12 cellular contexts compared by ENCODE assay signal in genomic region chr4:41146196-41146595, GRCh38.
DNase-seq lines count a peak whose midpoint lies in the region; ATAC-seq and TF ChIP-seq lines count a peak whose summit lies in the region.
"Had no signal": no experiment of that assay in that cellular context is flagged by ENCODE, and none has a peak within 500 bp of the region (broad histone marks: within the 10 kb centered on the region; RNA-seq: fewer than 3 reads in every experiment).

No MANE protein-coding gene starts in this region.

- H3K4me2 ChIP-seq in neuronal stem cell (ENCODE audit: insufficient read depth, low read length, poor library complexity, severe bottlenecking) = no peak overlapping the region

- H3K9ac ChIP-seq in neuronal stem cell (ENCODE audit: low read depth, low read length, poor library complexity) = no peak overlapping the region

- no peak overlapping the region for H3K23ac ChIP-seq in neuronal stem cell (ENCODE audit: low read depth, low read length, poor library complexity)

- H3K4me3 Mint-ChIP-seq in natural killer cell treated with Interleukin-12 subunit alpha and Interleukin-12 subunit beta and Interleukin-15 and Interleukin-18, amount 100 ng/mL, for 72 hours = no peak overlapping the region
- H3K4me3 Mint-ChIP-seq: activated T-helper 1 cell treated with anti-CD3 and anti-CD28 coated beads, Interleukin-12 subunit alpha, Interleukin-12 subunit beta, Interleukin-2, Interleukin-4 antibody, amounts not matched to agents 30 ng/mL and 10 ng/mL and 1 ng/mL, durations not matched to agents 14 hours and 24 hours and 36 hours had no signal

- H3K27ac Mint-ChIP-seq in natural killer cell treated with Interleukin-12 subunit alpha and Interleukin-12 subunit beta and Interleukin-15 and Interleukin-18, amount 100 ng/mL, for 72 hours = no peak overlapping the region
- H3K27ac Mint-ChIP-seq: activated T-helper 1 cell treated with anti-CD3 and anti-CD28 coated beads, Interleukin-12 subunit alpha, Interleukin-12 subunit beta, Interleukin-2, Interleukin-4 antibody, amounts not matched to agents 30 ng/mL and 10 ng/mL and 1 ng/mL, durations not matched to agents 14 hours and 24 hours and 36 hours had no signal

- H4K8ac ChIP-seq in neuronal stem cell (ENCODE audit: low read depth, low read length) = no peak overlapping the region

- H3K4me3 ChIP-seq in right atrium auricular region (no peak overlapping the region), neuronal stem cell (ENCODE audit: low read length in 2 of 2) (no peak overlapping the region), aorta (ENCODE audit: low read length in 2 of 2) (no peak overlapping the region)

- H4K91ac ChIP-seq in neuronal stem cell (ENCODE audit: low read depth, low read length, poor library complexity) = no peak overlapping the region

- no peak overlapping the region for H3K14ac ChIP-seq in neuronal stem cell (ENCODE audit: low read length)

- H3K4ac ChIP-seq in neuronal stem cell (ENCODE audit: low read length) = no peak overlapping the region

- peak overlapping the region; percentile 86 for H3K18ac ChIP-seq in neuronal stem cell (ENCODE audit: low read length)

- H2BK12ac ChIP-seq in neuronal stem cell (ENCODE audit: low read length) = no peak overlapping the region

- H3K4me1 ChIP-seq in right atrium auricular region = peaks cover 0 to 62% of the 10 kb centered on the region in 2 donors
- H3K4me1 ChIP-seq in neuronal stem cell (ENCODE audit: control insufficient read depth in 2 of 2, insufficient read depth in 1 of 2, low read depth in 1 of 2, low read length in 2 of 2) = peaks cover 3 to 12% of the 10 kb centered on the region in 2 donors
- H3K4me1 ChIP-seq in aorta (ENCODE audit: control insufficient read depth in 1 of 2, insufficient read depth in 2 of 2, low read length in 2 of 2) = peaks cover 19 to 29% of the 10 kb centered on the region in 2 donors

- ATAC-seq in Right ventricle myocardium superior (ENCODE audit: poor library complexity) (no peak), aorta (ENCODE audit: low FRiP score) (no peak), HG03432 (IDR thresholded peaks at IDR 0.05; ENCODE audit: unreplicated experiment) (no peak)
- ATAC-seq in natural killer cell treated with Interleukin-12 subunit alpha and Interleukin-12 subunit beta and Interleukin-15 and Interleukin-18, amount 100 ng/mL, for 72 hours = no peak

- no peaks in the 10 kb centered on the region for H3K4me1 Mint-ChIP-seq in natural killer cell treated with Interleukin-12 subunit alpha and Interleukin-12 subunit beta and Interleukin-15 and Interleukin-18, amount 100 ng/mL, for 72 hours (ENCODE audit: low read depth in 2 of 2)

- H3K27me3 Mint-ChIP-seq in natural killer cell treated with Interleukin-12 subunit alpha and Interleukin-12 subunit beta and Interleukin-15 and Interleukin-18, amount 100 ng/mL, for 72 hours = peaks cover 0 to 2% of the 10 kb centered on the region in 2 donors

- no peaks in the 10 kb centered on the region for H3K9me3 Mint-ChIP-seq in natural killer cell treated with Interleukin-12 subunit alpha and Interleukin-12 subunit beta and Interleukin-15 and Interleukin-18, amount 100 ng/mL, for 72 hours
- H3K9me3 Mint-ChIP-seq: activated T-helper 1 cell treated with anti-CD3 and anti-CD28 coated beads, Interleukin-12 subunit alpha, Interleukin-12 subunit beta, Interleukin-2, Interleukin-4 antibody, amounts not matched to agents 30 ng/mL and 10 ng/mL and 1 ng/mL, durations not matched to agents 14 hours and 24 hours and 36 hours had no signal

- H3K27me3 ChIP-seq in right atrium auricular region = no peaks in the 10 kb centered on the region
- peaks cover 0 to 5% (median 0%) of the 10 kb centered on the region in 3 experiments for H3K27me3 ChIP-seq in neuronal stem cell (ENCODE audit: control insufficient read depth in 3 of 3, insufficient read depth in 3 of 3, low read depth in 1 of 3, low read length in 3 of 3)
- no peaks in the 10 kb centered on the region for H3K27me3 ChIP-seq in aorta (ENCODE audit: control insufficient read depth in 1 of 2, insufficient read depth in 2 of 2, low read length in 1 of 2)

- H2BK15ac ChIP-seq in neuronal stem cell (ENCODE audit: low read length) = no peak overlapping the region

- no peak for DNase-seq in right atrium auricular region (ENCODE audit: low spot score)
- DNase-seq in Right ventricle myocardium superior = no peak
- no peak for DNase-seq in epithelial cell of prostate (ENCODE audit: low read depth, low spot score)
- no peak for DNase-seq in neuronal stem cell (ENCODE audit: low spot score)
- no peak for DNase-seq in aorta
- DNase-seq in natural killer cell treated with Interleukin-12 subunit alpha and Interleukin-12 subunit beta and Interleukin-15 and Interleukin-18, amount 100 ng/mL, for 72 hours (ENCODE audit: low spot score) = no peak
- no peak for DNase-seq in GM13976 (ENCODE audit: low spot score)
- DNase-seq: ACHN, Kasumi-1 had no signal

- H2AK5ac ChIP-seq in neuronal stem cell (ENCODE audit: low read depth, low read length) = no peak overlapping the region

- no peaks in the 10 kb centered on the region for H3K36me3 Mint-ChIP-seq in natural killer cell treated with Interleukin-12 subunit alpha and Interleukin-12 subunit beta and Interleukin-15 and Interleukin-18, amount 100 ng/mL, for 72 hours

- no peak overlapping the region for H2BK120ac ChIP-seq in neuronal stem cell (ENCODE audit: low read depth, low read length)

- H2BK5ac ChIP-seq in neuronal stem cell (ENCODE audit: low read length) = peak overlapping the region; percentile 57

- no peak for TF ChIP-seq CTCF in right atrium auricular region (IDR thresholded peaks at IDR 0.05)
- TF ChIP-seq CTCF in GM13976 (IDR thresholded peaks at IDR 0.05; ENCODE audit: borderline replicate concordance, control extremely low read depth, extremely low read depth, insufficient read depth, missing control alignments) = no peak

- intact Hi-C loops in Right ventricle myocardium superior (cut with DNase I) (no loop called here), aorta (cut with DNase I) (loop anchor here in 1 of 2 donors (5.0 kb wide), 1 partner anchor 66 kb away; the partner anchor contains the start of gene APBB2)

- in situ Hi-C loops in GM13976 (cut with MboI; ENCODE audit: low sequenced_read_pairs, unreplicated experiment) = no loop called here

- WGBS in neuronal stem cell (ENCODE audit: extremely low coverage in 2 of 2, insufficient read length in 2 of 2, insufficient replicate concordance in 1 of 2), 2 donors = no CpG with 5 or more reads among the region's 5 CpGs
- WGBS in aorta, 2 donors = 60 to 64% methylated on average over 5 of the region's 5 CpGs

- H2AFZ ChIP-seq in neuronal stem cell (ENCODE audit: low read length) = peak overlapping the region; percentile 85

- peak overlapping the region; percentile 77 to 89 for H3K27ac ChIP-seq in right atrium auricular region
- peak overlapping the region; percentile 78 for H3K27ac ChIP-seq in epithelial cell of prostate
- peak overlapping the region; percentile 91 for H3K27ac ChIP-seq in neuronal stem cell (replicated peaks; ENCODE audit: low read length)
- H3K27ac ChIP-seq in aorta (ENCODE audit: low read depth in 1 of 2, low read length in 2 of 2) = peak overlapping the region; percentile 29 to 97

- H3K36me3 ChIP-seq in right atrium auricular region = no peaks in the 10 kb centered on the region
- H3K36me3 ChIP-seq in neuronal stem cell (replicated peaks in 1 of 2; ENCODE audit: control insufficient read depth in 2 of 2, insufficient read depth in 2 of 2, low read length in 2 of 2) = no peaks in the 10 kb centered on the region
- H3K36me3 ChIP-seq in aorta (ENCODE audit: control insufficient read depth in 1 of 2, insufficient read depth in 2 of 2, low read length in 1 of 2) = no peaks in the 10 kb centered on the region
- H3K36me3 ChIP-seq: HAP-1 had no signal

- H3K79me1 ChIP-seq in neuronal stem cell (ENCODE audit: low read depth, low read length) = no peaks in the 10 kb centered on the region

- H3K9me3 ChIP-seq in right atrium auricular region (no peaks in the 10 kb centered on the region), neuronal stem cell (replicated peaks in 1 of 2; ENCODE audit: control insufficient read depth in 2 of 2, insufficient read depth in 1 of 2, low read depth in 1 of 2, low read length in 2 of 2) (no peaks in the 10 kb centered on the region), aorta (ENCODE audit: control insufficient read depth, low read length) (no peaks in the 10 kb centered on the region)
- H3K9me3 ChIP-seq: HAP-1 had no signal
